In genomic region chr15:72685925-72686794, GRCh38 we compare ENCODE assay signal across 1 cellular context.
TF ChIP-seq lines count a peak whose summit lies in the region.

BBS4 (plus strand) TSS chr15:72686207; CDS start chr15:72686228, 21 bp downstream.
HIGD2B (minus strand) TSS chr15:72686182; CDS start chr15:72676374, 9,808 bp downstream.

TF ChIP-seq in K562, 482 proteins besides CTCF, POLR2A, EP300 and RAD21 (continued from another document and continues in another):
- TF ChIP-seq IRF9 (tag; IDR thresholded peaks at IDR 0.05) (no peak), HOXB6 (CRISPR knock-in tag; IDR thresholded peaks at IDR 0.05; ENCODE audit: borderline replicate concordance) (no peak), PHF8 (IDR thresholded peaks at IDR 0.05; ENCODE audit: borderline replicate concordance, low read length) (peak; percentile 91), ESRRB (CRISPR knock-in tag; IDR thresholded peaks at IDR 0.05; ENCODE audit: borderline replicate concordance) (no peak), SMAD2 (IDR thresholded peaks at IDR 0.05; ENCODE audit: low read depth, low read length) (no peak), ZSCAN32 (CRISPR knock-in tag; IDR thresholded peaks at IDR 0.05) (no peak), NONO (IDR thresholded peaks at IDR 0.05; ENCODE audit: low read depth in 2 of 2, low read length in 1 of 2) (peak in 1 of 2 experiments; percentile 87; a peak in 2 of 4 replicates), ZNF79 (CRISPR knock-in tag; IDR thresholded peaks at IDR 0.05; ENCODE audit: low read depth) (no peak), XRCC3 (IDR thresholded peaks at IDR 0.05) (no peak), C11orf30 (IDR thresholded peaks at IDR 0.05; ENCODE audit: low read depth) (peak; percentile 56; the same call in 1 of the 2 replicates), MAFK (IDR thresholded peaks at IDR 0.05; ENCODE audit: low read length) (no peak), RUNX1 (IDR thresholded peaks at IDR 0.05; ENCODE audit: low read depth) (no peak), PRMT5 (CRISPR knock-in tag; IDR thresholded peaks at IDR 0.05) (no peak), BCL6 (CRISPR knock-in tag; IDR thresholded peaks at IDR 0.05) (no peak), ARID2 (IDR thresholded peaks at IDR 0.05) (no peak), CCAR2 (IDR thresholded peaks at IDR 0.05; ENCODE audit: low read depth, low read length) (no peak), ZNF57 (CRISPR knock-in tag; IDR thresholded peaks at IDR 0.05) (no peak), CBFB (CRISPR knock-in tag; IDR thresholded peaks at IDR 0.05) (no peak), MED1 (CRISPR knock-in tag; IDR thresholded peaks at IDR 0.05; ENCODE audit: borderline replicate concordance) (no peak), MYC (IDR thresholded peaks at IDR 0.05; ENCODE audit: low read depth, low read length) (no peak), MYC (CRISPR knock-in tag; IDR thresholded peaks at IDR 0.05; ENCODE audit: borderline replicate concordance, low read depth) (no peak), XRCC5 (IDR thresholded peaks at IDR 0.05; ENCODE audit: low read depth, low read length) (peak; percentile 37; the same call in 1 of the 2 replicates), ZKSCAN1 (IDR thresholded peaks at IDR 0.05; ENCODE audit: low read depth, low read length) (no peak), EGR1 (conservative IDR thresholded peaks at IDR 0.05) (peak; percentile 77), HNRNPUL1 (IDR thresholded peaks at IDR 0.05; ENCODE audit: low read length) (no peak), ZNF764 (CRISPR knock-in tag; IDR thresholded peaks at IDR 0.05; ENCODE audit: low read depth) (no peak), JUNB (CRISPR knock-in tag; conservative IDR thresholded peaks at IDR 0.05) (no peak), ZNF583 (CRISPR knock-in tag; IDR thresholded peaks at IDR 0.05) (no peak), ARNT (IDR thresholded peaks at IDR 0.05) (no peak), FOXM1 (IDR thresholded peaks at IDR 0.05; ENCODE audit: low read depth) (no peak), FOXM1 (CRISPR knock-in tag; IDR thresholded peaks at IDR 0.05; ENCODE audit: low read depth) (no peak), SLC30A9 (CRISPR knock-in tag; IDR thresholded peaks at IDR 0.05) (no peak), ATF7 (IDR thresholded peaks at IDR 0.05) (peak; percentile 91), NFXL1 (CRISPR knock-in tag; IDR thresholded peaks at IDR 0.05) (no peak), ZNF263 (CRISPR knock-in tag; IDR thresholded peaks at IDR 0.05; ENCODE audit: borderline replicate concordance) (peak; percentile 87), RAD51 (IDR thresholded peaks at IDR 0.05; ENCODE audit: borderline replicate concordance, low read depth) (no peak), CSDE1 (IDR thresholded peaks at IDR 0.05) (peak in 1 of 2 experiments; percentile 56; a peak in 2 of 4 replicates), PRPF4 (IDR thresholded peaks at IDR 0.05; ENCODE audit: insufficient read depth, low read depth, low read length, poor library complexity, severe bottlenecking) (no peak), SMARCB1 (IDR thresholded peaks at IDR 0.05; ENCODE audit: insufficient read length, low read depth) (no peak), BRF1 (IDR thresholded peaks at IDR 0.05; ENCODE audit: borderline replicate concordance, extremely low read depth, insufficient read length) (no peak), SIN3B (IDR thresholded peaks at IDR 0.05; ENCODE audit: low read depth) (peak; percentile 63; the same call in 1 of the 2 replicates), EHMT2 (IDR thresholded peaks at IDR 0.05) (no peak), GTF2E2 (tag; IDR thresholded peaks at IDR 0.05) (peak; percentile 80; the same call in 1 of the 2 replicates), SREBF2 (CRISPR knock-in tag; IDR thresholded peaks at IDR 0.05) (no peak), TCF7L2 (IDR thresholded peaks at IDR 0.05; ENCODE audit: low read depth, low read length) (no peak), CHCHD3 (CRISPR knock-in tag; IDR thresholded peaks at IDR 0.05) (no peak), ZNF644 (tag; IDR thresholded peaks at IDR 0.05; ENCODE audit: low read depth) (no peak), ZNF133 (CRISPR knock-in tag; IDR thresholded peaks at IDR 0.05) (no peak), ZNF232 (CRISPR knock-in tag; IDR thresholded peaks at IDR 0.05) (no peak), CBFA2T2 (conservative IDR thresholded peaks at IDR 0.05) (no peak), ETS2 (tag; IDR thresholded peaks at IDR 0.05; ENCODE audit: borderline replicate concordance, poor library complexity, severe bottlenecking) (no peak), MCM7 (IDR thresholded peaks at IDR 0.05) (no peak), U2AF1 (optimal IDR thresholded peaks at IDR 0.05; ENCODE audit: low read depth, low read length) (no peak), E2F3 (CRISPR knock-in tag; IDR thresholded peaks at IDR 0.05) (no peak), SRSF1 (IDR thresholded peaks at IDR 0.05; ENCODE audit: low read depth, low read length) (no peak), ZNF655 (CRISPR knock-in tag; IDR thresholded peaks at IDR 0.05) (no peak), SRSF9 (IDR thresholded peaks at IDR 0.05; ENCODE audit: borderline replicate concordance, low read depth, low read length) (no peak), GABPB1 (CRISPR knock-in tag; IDR thresholded peaks at IDR 0.05) (peak; percentile 92)
- TF ChIP-seq, protein P1, sequence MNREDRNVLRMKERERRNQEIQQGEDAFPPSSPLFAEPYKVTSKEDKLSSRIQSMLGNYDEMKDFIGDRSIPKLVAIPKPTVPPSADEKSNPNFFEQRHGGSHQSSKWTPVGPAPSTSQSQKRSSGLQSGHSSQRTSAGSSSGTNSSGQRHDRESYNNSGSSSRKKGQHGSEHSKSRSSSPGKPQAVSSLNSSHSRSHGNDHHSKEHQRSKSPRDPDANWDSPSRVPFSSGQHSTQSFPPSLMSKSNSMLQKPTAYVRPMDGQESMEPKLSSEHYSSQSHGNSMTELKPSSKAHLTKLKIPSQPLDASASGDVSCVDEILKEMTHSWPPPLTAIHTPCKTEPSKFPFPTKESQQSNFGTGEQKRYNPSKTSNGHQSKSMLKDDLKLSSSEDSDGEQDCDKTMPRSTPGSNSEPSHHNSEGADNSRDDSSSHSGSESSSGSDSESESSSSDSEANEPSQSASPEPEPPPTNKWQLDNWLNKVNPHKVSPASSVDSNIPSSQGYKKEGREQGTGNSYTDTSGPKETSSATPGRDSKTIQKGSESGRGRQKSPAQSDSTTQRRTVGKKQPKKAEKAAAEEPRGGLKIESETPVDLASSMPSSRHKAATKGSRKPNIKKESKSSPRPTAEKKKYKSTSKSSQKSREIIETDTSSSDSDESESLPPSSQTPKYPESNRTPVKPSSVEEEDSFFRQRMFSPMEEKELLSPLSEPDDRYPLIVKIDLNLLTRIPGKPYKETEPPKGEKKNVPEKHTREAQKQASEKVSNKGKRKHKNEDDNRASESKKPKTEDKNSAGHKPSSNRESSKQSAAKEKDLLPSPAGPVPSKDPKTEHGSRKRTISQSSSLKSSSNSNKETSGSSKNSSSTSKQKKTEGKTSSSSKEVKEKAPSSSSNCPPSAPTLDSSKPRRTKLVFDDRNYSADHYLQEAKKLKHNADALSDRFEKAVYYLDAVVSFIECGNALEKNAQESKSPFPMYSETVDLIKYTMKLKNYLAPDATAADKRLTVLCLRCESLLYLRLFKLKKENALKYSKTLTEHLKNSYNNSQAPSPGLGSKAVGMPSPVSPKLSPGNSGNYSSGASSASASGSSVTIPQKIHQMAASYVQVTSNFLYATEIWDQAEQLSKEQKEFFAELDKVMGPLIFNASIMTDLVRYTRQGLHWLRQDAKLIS (CRISPR knock-in tag; IDR thresholded peaks at IDR 0.05) = peak; percentile 63; the same call in 1 of the 2 replicates
- TF ChIP-seq, protein P2, sequence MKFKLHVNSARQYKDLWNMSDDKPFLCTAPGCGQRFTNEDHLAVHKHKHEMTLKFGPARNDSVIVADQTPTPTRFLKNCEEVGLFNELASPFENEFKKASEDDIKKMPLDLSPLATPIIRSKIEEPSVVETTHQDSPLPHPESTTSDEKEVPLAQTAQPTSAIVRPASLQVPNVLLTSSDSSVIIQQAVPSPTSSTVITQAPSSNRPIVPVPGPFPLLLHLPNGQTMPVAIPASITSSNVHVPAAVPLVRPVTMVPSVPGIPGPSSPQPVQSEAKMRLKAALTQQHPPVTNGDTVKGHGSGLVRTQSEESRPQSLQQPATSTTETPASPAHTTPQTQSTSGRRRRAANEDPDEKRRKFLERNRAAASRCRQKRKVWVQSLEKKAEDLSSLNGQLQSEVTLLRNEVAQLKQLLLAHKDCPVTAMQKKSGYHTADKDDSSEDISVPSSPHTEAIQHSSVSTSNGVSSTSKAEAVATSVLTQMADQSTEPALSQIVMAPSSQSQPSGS (CRISPR knock-in tag; IDR thresholded peaks at IDR 0.05) = no peak
- TF ChIP-seq, protein P3, sequence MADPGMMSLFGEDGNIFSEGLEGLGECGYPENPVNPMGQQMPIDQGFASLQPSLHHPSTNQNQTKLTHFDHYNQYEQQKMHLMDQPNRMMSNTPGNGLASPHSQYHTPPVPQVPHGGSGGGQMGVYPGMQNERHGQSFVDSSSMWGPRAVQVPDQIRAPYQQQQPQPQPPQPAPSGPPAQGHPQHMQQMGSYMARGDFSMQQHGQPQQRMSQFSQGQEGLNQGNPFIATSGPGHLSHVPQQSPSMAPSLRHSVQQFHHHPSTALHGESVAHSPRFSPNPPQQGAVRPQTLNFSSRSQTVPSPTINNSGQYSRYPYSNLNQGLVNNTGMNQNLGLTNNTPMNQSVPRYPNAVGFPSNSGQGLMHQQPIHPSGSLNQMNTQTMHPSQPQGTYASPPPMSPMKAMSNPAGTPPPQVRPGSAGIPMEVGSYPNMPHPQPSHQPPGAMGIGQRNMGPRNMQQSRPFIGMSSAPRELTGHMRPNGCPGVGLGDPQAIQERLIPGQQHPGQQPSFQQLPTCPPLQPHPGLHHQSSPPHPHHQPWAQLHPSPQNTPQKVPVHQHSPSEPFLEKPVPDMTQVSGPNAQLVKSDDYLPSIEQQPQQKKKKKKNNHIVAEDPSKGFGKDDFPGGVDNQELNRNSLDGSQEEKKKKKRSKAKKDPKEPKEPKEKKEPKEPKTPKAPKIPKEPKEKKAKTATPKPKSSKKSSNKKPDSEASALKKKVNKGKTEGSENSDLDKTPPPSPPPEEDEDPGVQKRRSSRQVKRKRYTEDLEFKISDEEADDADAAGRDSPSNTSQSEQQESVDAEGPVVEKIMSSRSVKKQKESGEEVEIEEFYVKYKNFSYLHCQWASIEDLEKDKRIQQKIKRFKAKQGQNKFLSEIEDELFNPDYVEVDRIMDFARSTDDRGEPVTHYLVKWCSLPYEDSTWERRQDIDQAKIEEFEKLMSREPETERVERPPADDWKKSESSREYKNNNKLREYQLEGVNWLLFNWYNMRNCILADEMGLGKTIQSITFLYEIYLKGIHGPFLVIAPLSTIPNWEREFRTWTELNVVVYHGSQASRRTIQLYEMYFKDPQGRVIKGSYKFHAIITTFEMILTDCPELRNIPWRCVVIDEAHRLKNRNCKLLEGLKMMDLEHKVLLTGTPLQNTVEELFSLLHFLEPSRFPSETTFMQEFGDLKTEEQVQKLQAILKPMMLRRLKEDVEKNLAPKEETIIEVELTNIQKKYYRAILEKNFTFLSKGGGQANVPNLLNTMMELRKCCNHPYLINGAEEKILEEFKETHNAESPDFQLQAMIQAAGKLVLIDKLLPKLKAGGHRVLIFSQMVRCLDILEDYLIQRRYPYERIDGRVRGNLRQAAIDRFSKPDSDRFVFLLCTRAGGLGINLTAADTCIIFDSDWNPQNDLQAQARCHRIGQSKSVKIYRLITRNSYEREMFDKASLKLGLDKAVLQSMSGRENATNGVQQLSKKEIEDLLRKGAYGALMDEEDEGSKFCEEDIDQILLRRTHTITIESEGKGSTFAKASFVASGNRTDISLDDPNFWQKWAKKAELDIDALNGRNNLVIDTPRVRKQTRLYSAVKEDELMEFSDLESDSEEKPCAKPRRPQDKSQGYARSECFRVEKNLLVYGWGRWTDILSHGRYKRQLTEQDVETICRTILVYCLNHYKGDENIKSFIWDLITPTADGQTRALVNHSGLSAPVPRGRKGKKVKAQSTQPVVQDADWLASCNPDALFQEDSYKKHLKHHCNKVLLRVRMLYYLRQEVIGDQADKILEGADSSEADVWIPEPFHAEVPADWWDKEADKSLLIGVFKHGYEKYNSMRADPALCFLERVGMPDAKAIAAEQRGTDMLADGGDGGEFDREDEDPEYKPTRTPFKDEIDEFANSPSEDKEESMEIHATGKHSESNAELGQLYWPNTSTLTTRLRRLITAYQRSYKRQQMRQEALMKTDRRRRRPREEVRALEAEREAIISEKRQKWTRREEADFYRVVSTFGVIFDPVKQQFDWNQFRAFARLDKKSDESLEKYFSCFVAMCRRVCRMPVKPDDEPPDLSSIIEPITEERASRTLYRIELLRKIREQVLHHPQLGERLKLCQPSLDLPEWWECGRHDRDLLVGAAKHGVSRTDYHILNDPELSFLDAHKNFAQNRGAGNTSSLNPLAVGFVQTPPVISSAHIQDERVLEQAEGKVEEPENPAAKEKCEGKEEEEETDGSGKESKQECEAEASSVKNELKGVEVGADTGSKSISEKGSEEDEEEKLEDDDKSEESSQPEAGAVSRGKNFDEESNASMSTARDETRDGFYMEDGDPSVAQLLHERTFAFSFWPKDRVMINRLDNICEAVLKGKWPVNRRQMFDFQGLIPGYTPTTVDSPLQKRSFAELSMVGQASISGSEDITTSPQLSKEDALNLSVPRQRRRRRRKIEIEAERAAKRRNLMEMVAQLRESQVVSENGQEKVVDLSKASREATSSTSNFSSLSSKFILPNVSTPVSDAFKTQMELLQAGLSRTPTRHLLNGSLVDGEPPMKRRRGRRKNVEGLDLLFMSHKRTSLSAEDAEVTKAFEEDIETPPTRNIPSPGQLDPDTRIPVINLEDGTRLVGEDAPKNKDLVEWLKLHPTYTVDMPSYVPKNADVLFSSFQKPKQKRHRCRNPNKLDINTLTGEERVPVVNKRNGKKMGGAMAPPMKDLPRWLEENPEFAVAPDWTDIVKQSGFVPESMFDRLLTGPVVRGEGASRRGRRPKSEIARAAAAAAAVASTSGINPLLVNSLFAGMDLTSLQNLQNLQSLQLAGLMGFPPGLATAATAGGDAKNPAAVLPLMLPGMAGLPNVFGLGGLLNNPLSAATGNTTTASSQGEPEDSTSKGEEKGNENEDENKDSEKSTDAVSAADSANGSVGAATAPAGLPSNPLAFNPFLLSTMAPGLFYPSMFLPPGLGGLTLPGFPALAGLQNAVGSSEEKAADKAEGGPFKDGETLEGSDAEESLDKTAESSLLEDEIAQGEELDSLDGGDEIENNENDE (IDR thresholded peaks at IDR 0.05; ENCODE audit: low read depth, low read length) = no peak
